Comparison of ENCODE assay signal across 11 cellular contexts in the genomic region with DNA sequence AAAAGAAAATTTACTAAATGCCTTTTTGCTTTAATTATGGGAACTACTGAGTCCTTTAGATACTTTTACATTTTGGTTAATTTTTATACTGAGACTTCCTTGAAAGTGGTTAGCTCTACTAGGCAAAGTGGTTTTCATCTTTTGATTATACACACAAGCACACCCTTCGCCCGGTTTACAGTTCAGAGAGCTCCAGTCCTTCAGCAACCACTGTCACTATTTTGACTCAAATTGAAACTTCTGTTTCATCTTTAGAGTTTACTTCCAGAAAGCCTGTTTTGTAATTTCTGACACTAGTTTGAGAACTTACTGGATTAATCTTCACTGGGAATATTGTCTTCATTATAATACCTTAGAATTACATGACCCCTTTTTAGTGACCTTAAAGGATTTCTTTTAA.
DNase-seq lines count a peak whose midpoint lies in the region; ATAC-seq lines count a peak whose summit lies in the region.
"Had no signal": no experiment of that assay in that cellular context is flagged by ENCODE, and none has a peak within 500 bp of the region (broad histone marks: within the 10 kb centered on the region; RNA-seq: fewer than 3 reads in every experiment).

No MANE protein-coding gene starts in this region.

- peak overlapping the region; percentile 29 for H3K4me3 Mint-ChIP-seq in activated CD4-positive, alpha-beta T cell treated with anti-CD3 and anti-CD28 coated beads, Interleukin-2, amount 10 ng/mL, durations not matched to agents 24 days and 14 days
- no peak overlapping the region for H3K4me3 Mint-ChIP-seq in stimulated activated naive CD8-positive, alpha-beta T cell treated with anti-CD3 and anti-CD28 coated beads, Interleukin-15, Interleukin-2, amounts not matched to agents 100 ng/mL and 50 ng/mL, for 24 hours

- no peaks in the 10 kb centered on the region for H3K9me3 Mint-ChIP-seq in activated CD4-positive, alpha-beta T cell treated with anti-CD3 and anti-CD28 coated beads, Interleukin-2, amount 10 ng/mL, durations not matched to agents 24 days and 14 days
- no peaks in the 10 kb centered on the region for H3K9me3 Mint-ChIP-seq in stimulated activated naive CD8-positive, alpha-beta T cell treated with anti-CD3 and anti-CD28 coated beads, Interleukin-15, Interleukin-2, amounts not matched to agents 100 ng/mL and 50 ng/mL, for 24 hours

- H3K36me3 Mint-ChIP-seq in activated CD4-positive, alpha-beta T cell treated with anti-CD3 and anti-CD28 coated beads, Interleukin-2, amount 10 ng/mL, durations not matched to agents 24 days and 14 days (ENCODE audit: low read depth) = peaks cover 23% of the 10 kb centered on the region
- H3K36me3 Mint-ChIP-seq in stimulated activated naive CD8-positive, alpha-beta T cell treated with anti-CD3 and anti-CD28 coated beads, Interleukin-15, Interleukin-2, amounts not matched to agents 100 ng/mL and 50 ng/mL, for 24 hours (ENCODE audit: low read depth) = peaks cover 12% of the 10 kb centered on the region

- H3K27me3 Mint-ChIP-seq in activated CD4-positive, alpha-beta T cell treated with anti-CD3 and anti-CD28 coated beads, Interleukin-2, amount 10 ng/mL, durations not matched to agents 24 days and 14 days = no peaks in the 10 kb centered on the region
- no peaks in the 10 kb centered on the region for H3K27me3 Mint-ChIP-seq in stimulated activated naive CD8-positive, alpha-beta T cell treated with anti-CD3 and anti-CD28 coated beads, Interleukin-15, Interleukin-2, amounts not matched to agents 100 ng/mL and 50 ng/mL, for 24 hours

- intact Hi-C loops in activated CD4-positive, alpha-beta T cell treated with anti-CD3 and anti-CD28 coated beads, Interleukin-2, amount 10 ng/mL, durations not matched to agents 24 days and 14 days (cut with micrococcal nuclease) = loop anchor here (1.0 to 10.0 kb wide), 5 partner anchors 24 to 548 kb away; a partner anchor contains a TSS

- in situ Hi-C loops in G401 (cut with HindIII; ENCODE audit: low sequenced_read_pairs) = no loop called here

- DNase-seq in stimulated activated CD4-positive, alpha-beta T cell treated with anti-CD3 and anti-CD28 coated beads, Interleukin-1b, Interleukin-23, amount 100 ng/mL, for 48 hours = peak; percentile 39
- no peak for DNase-seq in stimulated activated CD4-positive, alpha-beta T cell treated with anti-CD3 and anti-CD28 coated beads, Interleukin-12 subunit alpha, Interleukin-12 subunit beta, amount 100 ng/mL, for 4 hours
- DNase-seq in activated CD4-positive, alpha-beta T cell treated with anti-CD3 and anti-CD28 coated beads, Interleukin-2, amount 10 ng/mL, durations not matched to agents 24 days and 14 days = peak; percentile 86
- DNase-seq in retina (no peak), G401 (ENCODE audit: low spot score) (no peak), NCI-H1417 treated with DMSO at 0.1 percent for 48 hours (lab: John Stamatoyannopoulos, UW) (no peak)
- DNase-seq: activated CD8-positive, alpha-beta memory T cell treated with anti-CD3 and anti-CD28 coated beads for 24 hours; OCI-M1 had no signal

- H3K4me1 Mint-ChIP-seq in activated CD4-positive, alpha-beta T cell treated with anti-CD3 and anti-CD28 coated beads, Interleukin-2, amount 10 ng/mL, durations not matched to agents 24 days and 14 days = peaks cover 42% of the 10 kb centered on the region
- H3K4me1 Mint-ChIP-seq in stimulated activated naive CD8-positive, alpha-beta T cell treated with anti-CD3 and anti-CD28 coated beads, Interleukin-15, Interleukin-2, amounts not matched to agents 100 ng/mL and 50 ng/mL, for 24 hours (ENCODE audit: low read depth) = peaks cover 33% of the 10 kb centered on the region

- H3K27ac Mint-ChIP-seq in activated CD4-positive, alpha-beta T cell treated with anti-CD3 and anti-CD28 coated beads, Interleukin-2, amount 10 ng/mL, durations not matched to agents 24 days and 14 days = peak overlapping the region; percentile 21
- H3K27ac Mint-ChIP-seq in stimulated activated naive CD8-positive, alpha-beta T cell treated with anti-CD3 and anti-CD28 coated beads, Interleukin-15, Interleukin-2, amounts not matched to agents 100 ng/mL and 50 ng/mL, for 24 hours = peak overlapping the region; percentile 38

- peak; percentile 87 for ATAC-seq in HG02852 (IDR thresholded peaks at IDR 0.05; ENCODE audit: unreplicated experiment)
- ATAC-seq: K562 had no signal

Comparison
In these comparisons a context has a peak if more than half of its experiments do, and no peak if none do; other contexts are left out.
1. DNase-seq: peak in stimulated activated CD4-positive, alpha-beta T cell treated with anti-CD3 and anti-CD28 coated beads, Interleukin-1b, Interleukin-23, amount 100 ng/mL, for 48 hours (single experiment) and activated CD4-positive, alpha-beta T cell treated with anti-CD3 and anti-CD28 coated beads, Interleukin-2, amount 10 ng/mL, durations not matched to agents 24 days and 14 days (single experiment); none in stimulated activated CD4-positive, alpha-beta T cell treated with anti-CD3 and anti-CD28 coated beads, Interleukin-12 subunit alpha, Interleukin-12 subunit beta, amount 100 ng/mL, for 4 hours (single experiment), retina (single experiment), G401 (single experiment) and NCI-H1417 treated with DMSO at 0.1 percent for 48 hours (single experiment).